In the genomic region with DNA sequence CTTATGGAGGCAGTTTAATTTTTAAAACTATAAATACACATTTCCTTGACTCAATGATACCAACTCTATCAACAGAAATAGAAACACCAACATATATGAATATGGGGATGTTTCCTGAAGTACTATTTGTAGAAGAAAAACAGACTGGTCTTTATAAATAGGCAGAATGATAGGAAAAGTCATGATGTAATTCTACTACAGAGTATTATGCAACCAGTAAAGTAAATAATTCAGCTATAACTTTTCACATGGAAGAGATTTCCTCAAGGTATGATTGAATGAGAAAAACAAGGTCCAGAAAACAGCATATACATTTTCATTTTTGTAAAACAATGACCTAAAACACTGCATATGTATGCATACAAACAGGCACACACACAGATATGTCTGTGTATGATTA, we compare ENCODE assay signal across 26 cellular contexts. TPM values are rescaled to one million over a fixed set of nuclear protein-coding genes. Genes with fewer than 3 reads are reported as not detected.
DNase-seq lines count a peak whose midpoint lies in the region; ATAC-seq, FAIRE-seq and TF ChIP-seq lines count a peak whose summit lies in the region.
"Had no signal": no experiment of that assay in that cellular context is flagged by ENCODE, and none has a peak within 500 bp of the region (broad histone marks: within the 10 kb centered on the region; RNA-seq: fewer than 3 reads in every experiment).

No MANE protein-coding gene starts in this region.

- H3K9me3 Mint-ChIP-seq in activated CD8-positive, alpha-beta memory T cell treated with anti-CD3 and anti-CD28 coated beads, Interleukin-2, amount 10 ng/mL, durations not matched to agents 7 days and 5 days (ENCODE audit: low read depth) = no peaks in the 10 kb centered on the region
- no peaks in the 10 kb centered on the region for H3K9me3 Mint-ChIP-seq in CD8-positive, alpha-beta memory T cell

- H3K4me1 Mint-ChIP-seq in activated CD8-positive, alpha-beta memory T cell treated with anti-CD3 and anti-CD28 coated beads, Interleukin-2, amount 10 ng/mL, durations not matched to agents 7 days and 5 days = peaks cover 41% of the 10 kb centered on the region
- H3K4me1 Mint-ChIP-seq in CD8-positive, alpha-beta memory T cell = peaks cover 70 to 90% (median 84%) of the 10 kb centered on the region in 3 donors

- H3K36me3 Mint-ChIP-seq in activated CD8-positive, alpha-beta memory T cell treated with anti-CD3 and anti-CD28 coated beads, Interleukin-2, amount 10 ng/mL, durations not matched to agents 7 days and 5 days = peaks cover 52% of the 10 kb centered on the region
- peaks cover 24 to 41% (median 28%) of the 10 kb centered on the region in 3 donors for H3K36me3 Mint-ChIP-seq in CD8-positive, alpha-beta memory T cell

- in situ Hi-C loops in GM13977 (cut with MboI; ENCODE audit: low pct_unique_long_range_greater_than_20kb, low sequenced_read_pairs, unreplicated experiment) = loop anchor here (25.0 kb wide), 1 partner anchor 186 kb away; no protein-coding TSS in a partner anchor

- H3K27ac ChIP-seq in CD8-positive, alpha-beta memory T cell (ENCODE audit: low read depth, low read length) = no peak overlapping the region
- H3K27ac ChIP-seq in muscle layer of duodenum (ENCODE audit: low read length) = peak overlapping the region; percentile 2
- no peak overlapping the region for H3K27ac ChIP-seq in suprapubic skin
- H3K27ac ChIP-seq: KMS-11 had no signal

- H3K27me3 Mint-ChIP-seq in activated CD8-positive, alpha-beta memory T cell treated with anti-CD3 and anti-CD28 coated beads, Interleukin-2, amount 10 ng/mL, durations not matched to agents 7 days and 5 days = no peaks in the 10 kb centered on the region
- peaks cover 0 to 2% of the 10 kb centered on the region in 2 donors for H3K27me3 Mint-ChIP-seq in CD8-positive, alpha-beta memory T cell

- POLR2A ChIA-PET in CD8-positive, alpha-beta memory T cell (lab: Charles Lee) = interaction anchor here (0.9 kb wide), 1 partner anchor 57 kb away, joined by 3 read pairs; no protein-coding TSS in a partner anchor

- H3K4me1 ChIP-seq in CD8-positive, alpha-beta memory T cell (ENCODE audit: insufficient read depth, low read length) = peaks cover 17% of the 10 kb centered on the region
- H3K4me1 ChIP-seq in muscle layer of duodenum (ENCODE audit: control insufficient read depth in 1 of 2, insufficient read depth in 2 of 2, low read length in 2 of 2) (no peaks in the 10 kb centered on the region), suprapubic skin (no peaks in the 10 kb centered on the region)

- peak overlapping the region; percentile 32 for H3K27ac Mint-ChIP-seq in activated CD8-positive, alpha-beta memory T cell treated with anti-CD3 and anti-CD28 coated beads, Interleukin-2, amount 10 ng/mL, durations not matched to agents 7 days and 5 days
- H3K27ac Mint-ChIP-seq in CD8-positive, alpha-beta memory T cell = peak overlapping the region in 5 of 8 donors; percentile 2 to 86 (median 58)
- H3K27ac Mint-ChIP-seq: GM23338 had no signal

- TF ChIP-seq POLR2A in suprapubic skin (IDR thresholded peaks at IDR 0.05) = no peak

- TF ChIP-seq CTCF in GM13977 (IDR thresholded peaks at IDR 0.05; ENCODE audit: extremely low read depth, insufficient read depth, missing control alignments) = no peak
- no peak for TF ChIP-seq CTCF in suprapubic skin (IDR thresholded peaks at IDR 0.05)

- no peaks in the 10 kb centered on the region for H3K27me3 ChIP-seq in CD8-positive, alpha-beta memory T cell (ENCODE audit: insufficient read depth, low read length, poor library complexity, severe bottlenecking)
- H3K27me3 ChIP-seq in muscle layer of duodenum (ENCODE audit: low read depth, low read length) (no peaks in the 10 kb centered on the region), suprapubic skin (no peaks in the 10 kb centered on the region)

- TF ChIP-seq EP300 in suprapubic skin (IDR thresholded peaks at IDR 0.05) = no peak

- no peak overlapping the region for H3K4me3 Mint-ChIP-seq in activated CD8-positive, alpha-beta memory T cell treated with anti-CD3 and anti-CD28 coated beads, Interleukin-2, amount 10 ng/mL, durations not matched to agents 7 days and 5 days
- peak overlapping the region in 1 of 7 donors; percentile 17 for H3K4me3 Mint-ChIP-seq in CD8-positive, alpha-beta memory T cell
- H3K4me3 Mint-ChIP-seq: GM23338 had no signal

- no peak overlapping the region for H3K4me3 ChIP-seq in CD8-positive, alpha-beta memory T cell (ENCODE audit: low read length)
- H3K4me3 ChIP-seq in muscle layer of duodenum (ENCODE audit: low read depth in 1 of 2, low read length in 2 of 2) (no peak overlapping the region), suprapubic skin (no peak overlapping the region)
- H3K4me3 ChIP-seq: GM23338, HAP-1 had no signal

- ATAC-seq in activated CD8-positive, alpha-beta memory T cell treated with anti-CD3 and anti-CD28 coated beads, Interleukin-2, amount 10 ng/mL, durations not matched to agents 7 days and 5 days = no peak
- ATAC-seq in HG02642 (IDR thresholded peaks at IDR 0.05; ENCODE audit: poor library complexity, unreplicated experiment) = no peak
- ATAC-seq: GM23338 had no signal

- H3K9me3 ChIP-seq in CD8-positive, alpha-beta memory T cell (ENCODE audit: low read length) = no peaks in the 10 kb centered on the region
- no peaks in the 10 kb centered on the region for H3K9me3 ChIP-seq in muscle layer of duodenum (ENCODE audit: control insufficient read depth in 1 of 2, low read length in 2 of 2)
- H3K9me3 ChIP-seq in suprapubic skin = no peaks in the 10 kb centered on the region
- H3K9me3 ChIP-seq: HAP-1, SK-N-SH had no signal

- CTCF ChIA-PET in activated CD8-positive, alpha-beta memory T cell treated with anti-CD3 and anti-CD28 coated beads, Interleukin-2, amount 10 ng/mL, durations not matched to agents 7 days and 5 days (lab: Charles Lee) = interaction anchor here (1.3 to 1.6 kb wide), 2 partner anchors 9 to 85 kb away, joined by 3 to 5 read pairs; no protein-coding TSS in a partner anchor
- CTCF ChIA-PET in CD8-positive, alpha-beta memory T cell (lab: Charles Lee) = interaction anchor here (0.8 to 1.2 kb wide), 2 partner anchors 49 to 57 kb away, joined by 3 read pairs; a partner anchor contains a TSS

- FAIRE-seq in colon (lab: Jason Lieb, UNC) = peak; percentile 49
- FAIRE-seq: HTR-8/SVneo had no signal

- peaks cover 19% of the 10 kb centered on the region for H3K36me3 ChIP-seq in CD8-positive, alpha-beta memory T cell (ENCODE audit: insufficient read depth, low read length)
- H3K36me3 ChIP-seq in muscle layer of duodenum (ENCODE audit: control insufficient read depth in 1 of 2, insufficient read depth in 2 of 2, low read length in 2 of 2) (peaks cover 0 to 4% of the 10 kb centered on the region in 2 donors), suprapubic skin (no peaks in the 10 kb centered on the region)
- H3K36me3 ChIP-seq: HAP-1 had no signal

- DNase-seq in activated CD8-positive, alpha-beta memory T cell treated with anti-CD3 and anti-CD28 coated beads, Interleukin-2, amount 10 ng/mL, durations not matched to agents 7 days and 5 days = no peak
- DNase-seq in activated CD8-positive, alpha-beta memory T cell treated with anti-CD3 and anti-CD28 coated beads for 24 hours = no peak
- no peak for DNase-seq in CD8-positive, alpha-beta memory T cell
- DNase-seq in GM13977 (ENCODE audit: low spot score) (no peak), suprapubic skin (ENCODE audit: low spot score in 2 of 2) (no peak)
- DNase-seq: 8988T; AML-193; C1 segment of cervical spinal cord; EL; IMR-90; NCI-H1105; NCI-H2029 treated with DMSO at 0.1 percent for 48 hours; NCI-H2171; NCI-H345; NCI-H524; NCI-H774; NK-92 treated with Interleukin-12 subunit alpha and Interleukin-12 subunit beta, amount 100 ng/mL, for 24 hours; SIG-M5; SK-N-SH had no signal

RNA-seq across cellular contexts. Expression of a gene that starts 56.2 kb away (rescaled TPM):
- 10 to 100 TPM; 66.9 to 67.5 TPM for total RNA-seq in activated CD8-positive, alpha-beta memory T cell treated with anti-CD3 and anti-CD28 coated beads, Interleukin-2, amount 10 ng/mL, durations not matched to agents 7 days and 5 days
- total RNA-seq in CD8-positive, alpha-beta memory T cell = 10 to 100 TPM; 15.6 to 16.2 TPM
- polyA plus RNA-seq in CD8-positive, alpha-beta memory T cell = 16.5 TPM
- total RNA-seq in suprapubic skin = 1 to 10 TPM; 1.2 to 3.4 (median 1.7) TPM
- polyA plus RNA-seq: IMR-90, SK-N-SH had no signal
